14 cellular contexts compared by ENCODE assay signal in genomic region chr10:61918140-61918539, GRCh38.
"Had no signal": no experiment of that assay in that cellular context is flagged by ENCODE, and none has a peak within 500 bp of the region (broad histone marks: within the 10 kb centered on the region; RNA-seq: fewer than 3 reads in every experiment).

No MANE protein-coding gene starts in this region.

- H3K4me3 Mint-ChIP-seq: activated CD4-positive, alpha-beta T cell treated with anti-CD3 and anti-CD28 coated beads, Interleukin-2, amount 10 ng/mL, durations not matched to agents 24 days and 14 days; neural crest cell; T-helper 1 cell treated with Interleukin-12 subunit alpha and Interleukin-12 subunit beta and Interleukin-4 antibody, amounts not matched to agents 30 μg/mL and 1 μg/mL, for 36 hours; WTC11 had no signal

- H3K4me1 ChIP-seq: foreskin keratinocyte, left lung had no signal

- H3K36me3 Mint-ChIP-seq: WTC11 had no signal

- H3K36me3 ChIP-seq: cardiac muscle cell, ovary, thoracic aorta had no signal

- ATAC-seq: foreskin keratinocyte, left lung, WTC11 had no signal

- H3K9me3 ChIP-seq: ovary, stomach, thoracic aorta had no signal

- H3K4me1 Mint-ChIP-seq: WTC11 had no signal

- DNase-seq: activated CD4-positive, alpha-beta T cell treated with anti-CD3 and anti-CD28 coated beads, Interleukin-2, amount 10 ng/mL, durations not matched to agents 24 days and 14 days; activated gamma-delta T cell; foreskin keratinocyte; head of caudate nucleus; left lung; ovary; stimulated activated CD4-positive, alpha-beta T cell treated with anti-CD3 and anti-CD28 coated beads, Interleukin-15, amount 100 ng/mL, for 24 hours; stimulated activated CD4-positive, alpha-beta T cell treated with anti-CD3 and anti-CD28 coated beads, Interleukin-4, amount 100 ng/mL, for 24 hours; stomach had no signal

- H3K4me3 ChIP-seq: cardiac muscle cell, left lung, ovary, stomach, thoracic aorta had no signal

- H3K27me3 Mint-ChIP-seq: activated CD4-positive, alpha-beta T cell treated with anti-CD3 and anti-CD28 coated beads, Interleukin-2, amount 10 ng/mL, durations not matched to agents 24 days and 14 days had no signal

- H3K27ac ChIP-seq: cardiac muscle cell, foreskin keratinocyte, left lung, ovary, stomach, thoracic aorta had no signal

- H3K27ac Mint-ChIP-seq: WTC11 had no signal
